Comparison of ENCODE assay signal across 1 cellular context in genomic region chr6:138598562-138599173, GRCh38.
A peak's percentile ranks its signal among the peaks of the same experiment; 100 is the strongest.
TF ChIP-seq lines count a peak whose summit lies in the region.

No MANE protein-coding gene starts in this region.

TF ChIP-seq in HepG2, 621 proteins besides CTCF, POLR2A, EP300 and RAD21 (continued from another document and continues in another):
- no peak for TF ChIP-seq KIAA2018 (CRISPR knock-in tag; IDR thresholded peaks at IDR 0.05; ENCODE audit: borderline replicate concordance)
- TF ChIP-seq ASH2L (IDR thresholded peaks at IDR 0.05; ENCODE audit: insufficient read length, low read depth, low read length): peak; percentile 36
- no peak for TF ChIP-seq ZNF333 (CRISPR knock-in tag; IDR thresholded peaks at IDR 0.05; ENCODE audit: borderline replicate concordance)
- peak; percentile 80 for TF ChIP-seq PAXIP1 (CRISPR knock-in tag; conservative IDR thresholded peaks at IDR 0.05)
- 0 out of 2 replicates have a peak, but pooled peaks have one; percentile 54 for TF ChIP-seq EHMT2 (IDR thresholded peaks at IDR 0.05; ENCODE audit: borderline replicate concordance, low read depth, low read length)
- TF ChIP-seq MAFK (conservative IDR thresholded peaks at IDR 0.05 in 1 of 2, IDR thresholded peaks at IDR 0.05 in 1 of 2; ENCODE audit: low read length in 2 of 2): peak; percentile 91 to 93
- TF ChIP-seq KAT8 (CRISPR knock-in tag; IDR thresholded peaks at IDR 0.05): 0 out of 2 replicates have a peak, but pooled peaks have one; percentile 39
- no peak for TF ChIP-seq ZBTB20 (CRISPR knock-in tag; IDR thresholded peaks at IDR 0.05; ENCODE audit: borderline replicate concordance, low read depth)
- no peak for TF ChIP-seq FOXO1 (CRISPR knock-in tag; IDR thresholded peaks at IDR 0.05)
- no peak for TF ChIP-seq ZNF407 (CRISPR knock-in tag; IDR thresholded peaks at IDR 0.05; ENCODE audit: not compliant biosample characterization)
- no peak for TF ChIP-seq GZF1 (CRISPR knock-in tag; IDR thresholded peaks at IDR 0.05)
- TF ChIP-seq ARID3A (IDR thresholded peaks at IDR 0.05; ENCODE audit: low read depth, low read length): peak; percentile 83
- peak; percentile 49 for TF ChIP-seq FOXA3 (CRISPR knock-in tag; IDR thresholded peaks at IDR 0.05)
- TF ChIP-seq CREM (IDR thresholded peaks at IDR 0.05): no peak
- no peak for TF ChIP-seq CREM (CRISPR knock-in tag; IDR thresholded peaks at IDR 0.05)
- TF ChIP-seq NR2C2 (CRISPR knock-in tag; IDR thresholded peaks at IDR 0.05; ENCODE audit: borderline replicate concordance): peak; percentile 18; the same call in 1 of the 2 replicates
- no peak for TF ChIP-seq LCORL (IDR thresholded peaks at IDR 0.05)
- 0 out of 2 replicates have a peak, but pooled peaks have one; percentile 14 for TF ChIP-seq LCORL (CRISPR knock-in tag; IDR thresholded peaks at IDR 0.05)
- no peak for TF ChIP-seq MLLT10 (CRISPR knock-in tag; IDR thresholded peaks at IDR 0.05)
- 0 out of 2 replicates have a peak, but pooled peaks have one; percentile 31 for TF ChIP-seq THRA (CRISPR knock-in tag; IDR thresholded peaks at IDR 0.05; ENCODE audit: borderline replicate concordance)
- TF ChIP-seq KMT2A (CRISPR knock-in tag; IDR thresholded peaks at IDR 0.05): 0 out of 2 replicates have a peak, but pooled peaks have one; percentile 19
- 0 out of 2 replicates have a peak, but pooled peaks have one; percentile 27 for TF ChIP-seq ZNF556 (CRISPR knock-in tag; IDR thresholded peaks at IDR 0.05; ENCODE audit: borderline replicate concordance)
- TF ChIP-seq HOMEZ (CRISPR knock-in tag; IDR thresholded peaks at IDR 0.05; ENCODE audit: low read depth): peak; percentile 43; the same call in 1 of the 2 replicates
- no peak for TF ChIP-seq ATF3 (CRISPR knock-in tag; IDR thresholded peaks at IDR 0.05)
